9 cellular contexts compared by ENCODE assay signal in genomic region chr5:176436641-176437040, GRCh38. TPM values are rescaled to one million over a fixed set of nuclear protein-coding genes. Genes with fewer than 3 reads are reported as not detected.
DNase-seq lines count a peak whose midpoint lies in the region; ATAC-seq, FAIRE-seq and TF ChIP-seq lines count a peak whose summit lies in the region.
"Had no signal": no experiment of that assay in that cellular context is flagged by ENCODE, and none has a peak within 500 bp of the region (broad histone marks: within the 10 kb centered on the region; RNA-seq: fewer than 3 reads in every experiment).

No MANE protein-coding gene starts in this region.

- POLR2A ChIA-PET in CD4-positive, alpha-beta memory T cell (lab: Charles Lee; ENCODE audit: partially characterized antibody), result interaction anchor here (1.0 kb wide), 1 partner anchor 11 kb away, joined by 7 read pairs; the partner anchor contains the start of gene FAF2
- POLR2A ChIA-PET in activated B cell treated with CpG ODN at 0.5 μM for 24 hours (lab: Charles Lee), result no interaction called here

- no peaks in the 10 kb centered on the region for H3K79me2 ChIP-seq in Loucy (ENCODE audit: insufficient read depth, low read length)
- H3K79me2 ChIP-seq in keratinocyte (ENCODE audit: control insufficient read depth, insufficient read depth, low read length), result no peaks in the 10 kb centered on the region

- dilution Hi-C loops in keratinocyte (cut with MboI; ENCODE audit: extremely low pct_ligation_motif_present, low sequenced_read_pairs), result no loop called here

- H3K9me3 Mint-ChIP-seq in CD4-positive, alpha-beta memory T cell, result no peaks in the 10 kb centered on the region
- no peaks in the 10 kb centered on the region for H3K9me3 Mint-ChIP-seq in activated B cell treated with CpG ODN at 0.5 μM for 24 hours
- H3K9me3 Mint-ChIP-seq in nephron progenitor cell, result peaks cover 19% of the 10 kb centered on the region

- no peaks in the 10 kb centered on the region for H3K9me3 ChIP-seq in CD4-positive, alpha-beta memory T cell (ENCODE audit: control insufficient read depth in 1 of 2, low read length in 2 of 2)
- H3K9me3 ChIP-seq in Loucy (ENCODE audit: insufficient read depth, low read depth, low read length) (no peaks in the 10 kb centered on the region), keratinocyte (ENCODE audit: control insufficient read depth, low read depth, low read length) (no peaks in the 10 kb centered on the region), aorta (ENCODE audit: control insufficient read depth, low read length) (no peaks in the 10 kb centered on the region), spleen (no peaks in the 10 kb centered on the region)
- H3K9me3 ChIP-seq: heart left ventricle had no signal

- H3K36me3 ChIP-seq in CD4-positive, alpha-beta memory T cell (ENCODE audit: insufficient read depth, low read length), result no peaks in the 10 kb centered on the region
- H3K36me3 ChIP-seq in Loucy (ENCODE audit: insufficient read depth, low read length) (no peaks in the 10 kb centered on the region), keratinocyte (ENCODE audit: control insufficient read depth in 2 of 2, extremely low read depth in 1 of 2, insufficient read depth in 2 of 2, low read length in 2 of 2) (no peaks in the 10 kb centered on the region), aorta (ENCODE audit: control insufficient read depth in 1 of 2, insufficient read depth in 2 of 2, low read length in 1 of 2) (no peaks in the 10 kb centered on the region), spleen (no peaks in the 10 kb centered on the region)
- H3K36me3 ChIP-seq: heart left ventricle had no signal

- H3K36me3 Mint-ChIP-seq in CD4-positive, alpha-beta memory T cell, result no peaks in the 10 kb centered on the region
- no peaks in the 10 kb centered on the region for H3K36me3 Mint-ChIP-seq in activated B cell treated with CpG ODN at 0.5 μM for 24 hours (ENCODE audit: low read depth)
- H3K36me3 Mint-ChIP-seq in nephron progenitor cell (ENCODE audit: low read depth), result peaks cover 5% of the 10 kb centered on the region

- no peaks in the 10 kb centered on the region for H3K9me2 ChIP-seq in Loucy (replicated peaks; ENCODE audit: low read depth, low read length)

- DNase-seq in CD4-positive, alpha-beta memory T cell, result peak in 1 of 5 donors; percentile 45
- no peak for DNase-seq in activated B cell treated with CpG ODN at 0.5 μM for 24 hours
- DNase-seq in keratinocyte (ENCODE audit: low read depth, low spot score), result no peak
- no peak for DNase-seq in aorta
- DNase-seq in nephron progenitor cell, result no peak
- DNase-seq in sciatic nerve (ENCODE audit: low spot score), result no peak
- DNase-seq in spleen, result no peak
- DNase-seq: heart left ventricle had no signal

- H3K4me1 ChIP-seq in CD4-positive, alpha-beta memory T cell (ENCODE audit: insufficient read depth, low read length), result peaks cover 7% of the 10 kb centered on the region
- H3K4me1 ChIP-seq in Loucy (ENCODE audit: insufficient read depth, low read length, poor library complexity, severe bottlenecking) (no peaks in the 10 kb centered on the region), keratinocyte (ENCODE audit: control insufficient read depth, extremely low read depth, insufficient read depth, low read length) (peaks cover 9% of the 10 kb centered on the region), aorta (ENCODE audit: control insufficient read depth in 1 of 2, insufficient read depth in 2 of 2, low read length in 2 of 2) (no peaks in the 10 kb centered on the region), spleen (peaks cover 0 to 29% (median 9%) of the 10 kb centered on the region in 6 donors)

- H3K4me2 ChIP-seq in Loucy (ENCODE audit: low read depth, low read length, poor library complexity, severe bottlenecking) (peak overlapping the region; percentile 31), keratinocyte (ENCODE audit: control insufficient read depth, extremely low read depth, insufficient read depth, low read depth, low read length) (peak overlapping the region; percentile 58)

- H3K27ac ChIP-seq in CD4-positive, alpha-beta memory T cell (ENCODE audit: low read depth, low read length), result no peak overlapping the region
- peak overlapping the region; percentile 26 for H3K27ac ChIP-seq in keratinocyte (ENCODE audit: control insufficient read depth, insufficient read depth, low read length)
- H3K27ac ChIP-seq in aorta (ENCODE audit: low read depth in 1 of 2, low read length in 2 of 2), result no peak overlapping the region
- H3K27ac ChIP-seq in spleen, result peak overlapping the region in 2 of 8 donors; percentile 23 to 59

- H3K9me1 ChIP-seq in keratinocyte (ENCODE audit: control insufficient read depth, extremely low read depth, insufficient read depth, low read length), result no peaks in the 10 kb centered on the region

- H2AFZ ChIP-seq in Loucy (ENCODE audit: low read length) (no peak overlapping the region), keratinocyte (ENCODE audit: control insufficient read depth, low read length) (peak overlapping the region; percentile 7)

- FAIRE-seq in keratinocyte (lab: Jason Lieb, UNC), result peak; percentile 57

- no peak for TF ChIP-seq POLR2A in spleen (IDR thresholded peaks at IDR 0.05)

- ATAC-seq in activated B cell treated with CpG ODN at 0.5 μM for 24 hours (ENCODE audit: low read depth) (no peak), aorta (ENCODE audit: low FRiP score) (no peak), sciatic nerve (no peak)

- H3K9ac ChIP-seq in Loucy (ENCODE audit: low read depth, low read length, poor library complexity, severe bottlenecking) (no peak overlapping the region), keratinocyte (ENCODE audit: control insufficient read depth, extremely low read depth, insufficient read depth, low read length) (no peak overlapping the region)

- H3K27me3 Mint-ChIP-seq in CD4-positive, alpha-beta memory T cell, result peaks cover 3 to 5% of the 10 kb centered on the region in 2 donors
- H3K27me3 Mint-ChIP-seq in activated B cell treated with CpG ODN at 0.5 μM for 24 hours (peaks cover 7% of the 10 kb centered on the region), nephron progenitor cell (ENCODE audit: low read depth, poor library complexity) (peaks cover 22% of the 10 kb centered on the region)

- H3K27me3 ChIP-seq in CD4-positive, alpha-beta memory T cell (ENCODE audit: insufficient read depth, low read length), result no peaks in the 10 kb centered on the region
- H3K27me3 ChIP-seq in Loucy (ENCODE audit: insufficient read depth, low read length, poor library complexity, severe bottlenecking) (no peaks in the 10 kb centered on the region), keratinocyte (ENCODE audit: control insufficient read depth, extremely low read depth, insufficient read depth, low read length) (no peaks in the 10 kb centered on the region), aorta (ENCODE audit: control insufficient read depth in 1 of 2, insufficient read depth in 2 of 2, low read length in 1 of 2) (no peaks in the 10 kb centered on the region), spleen (replicated peaks in 1 of 7) (no peaks in the 10 kb centered on the region)

- TF ChIP-seq CTCF in Loucy (conservative IDR thresholded peaks at IDR 0.05; ENCODE audit: low read length) (no peak), activated B cell treated with CpG ODN at 0.5 μM for 24 hours (IDR thresholded peaks at IDR 0.05) (no peak), keratinocyte (optimal IDR thresholded peaks at IDR 0.05 in 1 of 3, IDR thresholded peaks at IDR 0.05 in 1 of 3, conservative IDR thresholded peaks at IDR 0.05 in 1 of 3; ENCODE audit: extremely low read depth in 1 of 3, insufficient read depth in 2 of 3, low read length in 3 of 3) (no peak), nephron progenitor cell (IDR thresholded peaks at IDR 0.05) (no peak), spleen (IDR thresholded peaks at IDR 0.05 in 8 of 11, conservative IDR thresholded peaks at IDR 0.05 in 3 of 11) (no peak)

- H3K4me1 Mint-ChIP-seq in CD4-positive, alpha-beta memory T cell, result peaks cover 7 to 16% (median 9%) of the 10 kb centered on the region in 4 donors
- H3K4me1 Mint-ChIP-seq in activated B cell treated with CpG ODN at 0.5 μM for 24 hours (peaks cover 8% of the 10 kb centered on the region), nephron progenitor cell (peaks cover 12% of the 10 kb centered on the region)

- intact Hi-C loops in CD4-positive, alpha-beta memory T cell (cut with micrococcal nuclease), result no loop called here
- intact Hi-C loops in activated B cell treated with CpG ODN at 0.5 μM for 24 hours (cut with micrococcal nuclease), result no loop called here
- intact Hi-C loops in aorta (cut with DNase I), result no loop called here
- intact Hi-C loops in sciatic nerve (cut with DNase I), result no loop called here
- intact Hi-C loops in spleen (cut with DNase I; ENCODE audit: low total_unique reads), result no loop called here

- H3K4me3 Mint-ChIP-seq in CD4-positive, alpha-beta memory T cell, result peak overlapping the region; percentile 62 to 88 (median 77)
- peak overlapping the region; percentile 61 for H3K4me3 Mint-ChIP-seq in activated B cell treated with CpG ODN at 0.5 μM for 24 hours
- no peak overlapping the region for H3K4me3 Mint-ChIP-seq in nephron progenitor cell

- CTCF ChIA-PET in CD4-positive, alpha-beta memory T cell (lab: Charles Lee; ENCODE audit: partially characterized antibody), result interaction anchor here (1.6 kb wide), 1 partner anchor 11 kb away, joined by 6 read pairs; no protein-coding TSS in a partner anchor
- CTCF ChIA-PET in activated B cell treated with CpG ODN at 0.5 μM for 24 hours (lab: Charles Lee), result no interaction called here

- 55 to 56% methylated on average over 5 of the region's 5 CpGs for WGBS in aorta, 2 donors
- 8 to 22% (median 15%) methylated on average over 5 of the region's 5 CpGs for WGBS in spleen, 5 donors

- peak overlapping the region in 6 of 7 donors; percentile 2 to 88 (median 46) for H3K27ac Mint-ChIP-seq in CD4-positive, alpha-beta memory T cell
- peak overlapping the region; percentile 1 for H3K27ac Mint-ChIP-seq in activated B cell treated with CpG ODN at 0.5 μM for 24 hours
- no peak overlapping the region for H3K27ac Mint-ChIP-seq in nephron progenitor cell

- no peaks in the 10 kb centered on the region for H3F3A ChIP-seq in Loucy (ENCODE audit: low read depth)

- H3K4me3 ChIP-seq in CD4-positive, alpha-beta memory T cell (ENCODE audit: low read length in 2 of 2), result no peak overlapping the region
- H3K4me3 ChIP-seq in Loucy (ENCODE audit: low read length, poor library complexity, severe bottlenecking), result no peak overlapping the region
- no peak overlapping the region for H3K4me3 ChIP-seq in keratinocyte (ENCODE audit: control insufficient read depth in 2 of 3, extremely low read depth in 1 of 3, insufficient read depth in 2 of 3, low read depth in 1 of 3, low read length in 3 of 3)
- no peak overlapping the region for H3K4me3 ChIP-seq in aorta (ENCODE audit: low read length in 2 of 2)
- H3K4me3 ChIP-seq in spleen, result peak overlapping the region in 3 of 8 donors; percentile 0 to 50 (median 27)

- H4K20me1 ChIP-seq in Loucy (ENCODE audit: insufficient read depth, low read length, poor library complexity, severe bottlenecking), result no peaks in the 10 kb centered on the region
- no peaks in the 10 kb centered on the region for H4K20me1 ChIP-seq in keratinocyte (ENCODE audit: control insufficient read depth, extremely low read depth, insufficient read depth, low read length)

RNA-seq across cellular contexts. Expression of gene FAF2, which starts 11.5 kb away (rescaled TPM):
- 10 to 100 TPM; 32.3 to 33.6 TPM for total RNA-seq in CD4-positive, alpha-beta memory T cell
- polyA plus RNA-seq in CD4-positive, alpha-beta memory T cell, result 10 to 100 TPM; 10.8 to 18.4 TPM
- 35.6 and 39.0 TPM in 2 replicates for total RNA-seq in activated B cell treated with CpG ODN at 0.5 μM for 24 hours
- polyA plus RNA-seq in keratinocyte, result 44.7 to 63.2 TPM (median 52.9 TPM) in 3 replicates
- polyA plus RNA-seq in keratinocyte (2011; ENCODE audit: low read depth), result 23.2 TPM
- 16.5 and 30.1 TPM in 2 replicates for polyA plus RNA-seq in keratinocyte (2011; cell fraction: cytosol; rRNA removed)
- 94.6 and 106 TPM in 2 replicates for polyA plus RNA-seq in keratinocyte (2011; cell fraction: nucleus; rRNA removed)
- polyA plus RNA-seq in keratinocyte (2012; ENCODE audit: low replicate concordance), result 25.1 and 42.5 TPM in 2 replicates
- polyA minus RNA-seq in keratinocyte, result 55.4 to 74.7 TPM (median 66.1 TPM) in 3 replicates
- 23.6 TPM for polyA minus RNA-seq in keratinocyte (2011; cell fraction: cytosol; rRNA and poly(A)+ RNA removed)
- 79.2 and 126 TPM in 2 replicates for polyA minus RNA-seq in keratinocyte (2011; cell fraction: nucleus; rRNA and poly(A)+ RNA removed)
- 10 to 100 TPM; 27.5 to 31.4 TPM for total RNA-seq in aorta
- 10 to 100 TPM in 1 of 2 donors, 1 to 10 TPM in 1; 5.0 to 10.3 TPM for polyA plus RNA-seq in aorta
- total RNA-seq in sciatic nerve, result 35.6 TPM
- 10 to 100 TPM; 28.6 to 41.3 (median 34.0) TPM for total RNA-seq in spleen
- polyA plus RNA-seq in spleen, result 1 to 10 TPM; 7.6 to 9.4 (median 9.1) TPM

RNA-seq across cellular contexts. Expression of gene CLTB, which starts 20.3 kb away (rescaled TPM):
- 10 to 100 TPM; 34.8 to 40.5 TPM for total RNA-seq in CD4-positive, alpha-beta memory T cell
- polyA plus RNA-seq in CD4-positive, alpha-beta memory T cell, result 10 to 100 TPM; 64.3 to 76.6 TPM
- total RNA-seq in activated B cell treated with CpG ODN at 0.5 μM for 24 hours, result 29.5 and 48.9 TPM in 2 replicates
- 326 to 485 TPM (median 427 TPM) in 3 replicates for polyA plus RNA-seq in keratinocyte
- polyA plus RNA-seq in keratinocyte (2011; ENCODE audit: low read depth), result 465 TPM
- 241 and 487 TPM in 2 replicates for polyA plus RNA-seq in keratinocyte (2011; cell fraction: cytosol; rRNA removed)
- polyA plus RNA-seq in keratinocyte (2011; cell fraction: nucleus; rRNA removed), result 219 and 221 TPM in 2 replicates
- polyA plus RNA-seq in keratinocyte (2012; ENCODE audit: low replicate concordance), result 435 and 459 TPM in 2 replicates
- 151 to 200 TPM (median 157 TPM) in 3 replicates for polyA minus RNA-seq in keratinocyte
- polyA minus RNA-seq in keratinocyte (2011; cell fraction: cytosol; rRNA and poly(A)+ RNA removed), result 467 TPM
- 69.2 and 77.9 TPM in 2 replicates for polyA minus RNA-seq in keratinocyte (2011; cell fraction: nucleus; rRNA and poly(A)+ RNA removed)
- total RNA-seq in aorta, result 100 to 1,000 TPM in 1 of 2 donors, 10 to 100 TPM in 1; 86.7 to 124 TPM
- 100 to 1,000 TPM; 143 to 160 TPM for polyA plus RNA-seq in aorta
- 122 TPM for total RNA-seq in sciatic nerve
- total RNA-seq in spleen, result 10 to 100 TPM; 51.9 to 70.2 (median 62.9) TPM
- polyA plus RNA-seq in spleen, result 10 to 100 TPM; 64.1 to 98.4 (median 69.2) TPM

RNA-seq across cellular contexts. Expression of gene HIGD2A, which starts 48.1 kb away (rescaled TPM):
- 10 to 100 TPM; 81.3 to 83.4 TPM for total RNA-seq in CD4-positive, alpha-beta memory T cell
- 100 to 1,000 TPM; 191 to 224 TPM for polyA plus RNA-seq in CD4-positive, alpha-beta memory T cell
- total RNA-seq in activated B cell treated with CpG ODN at 0.5 μM for 24 hours (113 and 116 TPM in 2 replicates), aorta (10 to 100 TPM; 46.8 to 60.9 TPM), sciatic nerve (58.8 TPM), spleen (100 to 1,000 TPM in 4 of 7 donors, 10 to 100 TPM in 3; 89.3 to 191 (median 102) TPM)
- polyA plus RNA-seq in keratinocyte (74.6 to 91.4 TPM (median 87.9 TPM) in 3 replicates), aorta (10 to 100 TPM; 69.2 to 75.5 TPM), spleen (100 to 1,000 TPM; 196 to 276 (median 220) TPM)
- polyA plus RNA-seq in keratinocyte (2011; ENCODE audit: low read depth), result 5.6 TPM
- 79.7 and 125 TPM in 2 replicates for polyA plus RNA-seq in keratinocyte (2011; cell fraction: cytosol; rRNA removed)
- 25.9 and 37.5 TPM in 2 replicates for polyA plus RNA-seq in keratinocyte (2011; cell fraction: nucleus; rRNA removed)
- polyA plus RNA-seq in keratinocyte (2012; ENCODE audit: low replicate concordance), result 113 and 117 TPM in 2 replicates
- polyA minus RNA-seq in keratinocyte, result 41.8 to 68.1 TPM (median 53.4 TPM) in 3 replicates
- polyA minus RNA-seq in keratinocyte (2011; cell fraction: cytosol; rRNA and poly(A)+ RNA removed), result 113 TPM
- 14.7 and 17.1 TPM in 2 replicates for polyA minus RNA-seq in keratinocyte (2011; cell fraction: nucleus; rRNA and poly(A)+ RNA removed)

RNA-seq across cellular contexts. Expression of gene NOP16, which starts 48.2 kb away (rescaled TPM):
- 10 to 100 TPM; 16.9 to 19.4 TPM for total RNA-seq in CD4-positive, alpha-beta memory T cell
- polyA plus RNA-seq in CD4-positive, alpha-beta memory T cell, result 10 to 100 TPM; 19.3 to 46.3 TPM
- total RNA-seq in activated B cell treated with CpG ODN at 0.5 μM for 24 hours, result 50.9 and 65.1 TPM in 2 replicates
- polyA plus RNA-seq in keratinocyte, result 73.3 to 101 TPM (median 96.7 TPM) in 3 replicates
- polyA plus RNA-seq in keratinocyte (2011; ENCODE audit: low read depth), result 52.9 TPM
- polyA plus RNA-seq in keratinocyte (2011; cell fraction: cytosol; rRNA removed), result 73.0 and 88.7 TPM in 2 replicates
- polyA plus RNA-seq in keratinocyte (2011; cell fraction: nucleus; rRNA removed), result 80.9 and 89.6 TPM in 2 replicates
- polyA plus RNA-seq in keratinocyte (2012; ENCODE audit: low replicate concordance), result 62.2 and 82.2 TPM in 2 replicates
- 17.5 to 26.1 TPM (median 22.9 TPM) in 3 replicates for polyA minus RNA-seq in keratinocyte
- polyA minus RNA-seq in keratinocyte (2011; cell fraction: cytosol; rRNA and poly(A)+ RNA removed), result 71.7 TPM
- polyA minus RNA-seq in keratinocyte (2011; cell fraction: nucleus; rRNA and poly(A)+ RNA removed), result 20.8 and 25.3 TPM in 2 replicates
- total RNA-seq in aorta, result 10 to 100 TPM in 1 of 2 donors, 1 to 10 TPM in 1; 9.7 to 19.2 TPM
- polyA plus RNA-seq in aorta, result 10 to 100 TPM; 12.3 to 15.0 TPM
- total RNA-seq in sciatic nerve, result 9.3 TPM
- 10 to 100 TPM in 5 of 7 donors, 1 to 10 TPM in 2; 5.9 to 23.3 (median 12.4) TPM for total RNA-seq in spleen
- polyA plus RNA-seq in spleen, result 10 to 100 TPM; 37.4 to 47.1 (median 41.5) TPM
